Comparison of ENCODE assay signal across 14 cellular contexts in genomic region chr1:173871091-173871490, GRCh38. TPM values are rescaled to one million over a fixed set of nuclear protein-coding genes. Genes with fewer than 3 reads are reported as not detected.
DNase-seq lines count a peak whose midpoint lies in the region; ATAC-seq and TF ChIP-seq lines count a peak whose summit lies in the region.
"Had no signal": no experiment of that assay in that cellular context is flagged by ENCODE, and none has a peak within 500 bp of the region (broad histone marks: within the 10 kb centered on the region; RNA-seq: fewer than 3 reads in every experiment).

No MANE protein-coding gene starts in this region.

- no peaks in the 10 kb centered on the region for H3K9me3 Mint-ChIP-seq in activated T-cell treated with anti-CD3 and anti-CD28 coated beads, Interleukin-2, amount 50 U/mL, for 4 hours
- H3K9me3 Mint-ChIP-seq in activated T-helper 17 cell treated with anti-CD3 and anti-CD28 coated beads, Interleukin-2, amount 50 U/mL, for 72 hours: no peaks in the 10 kb centered on the region
- H3K9me3 Mint-ChIP-seq in stimulated activated memory B cell treated with anti-CD40 and anti-IgM and Interleukin-4, amounts not matched to agents 10 μg/mL and 1 μg/mL and 100 μg/mL, for 72 hours: no peaks in the 10 kb centered on the region
- no peaks in the 10 kb centered on the region for H3K9me3 Mint-ChIP-seq in chondrocyte (ENCODE audit: low read depth)

- peak overlapping the region; percentile 91 for H3K4me3 Mint-ChIP-seq in activated T-cell treated with anti-CD3 and anti-CD28 coated beads, Interleukin-2, amount 50 U/mL, for 4 hours
- H3K4me3 Mint-ChIP-seq in activated T-helper 17 cell treated with anti-CD3 and anti-CD28 coated beads, Interleukin-2, amount 50 U/mL, for 72 hours: peak overlapping the region; percentile 88
- no peak overlapping the region for H3K4me3 Mint-ChIP-seq in stimulated activated memory B cell treated with anti-CD40 and anti-IgM and Interleukin-4, amounts not matched to agents 10 μg/mL and 1 μg/mL and 100 μg/mL, for 72 hours
- no peak overlapping the region for H3K4me3 Mint-ChIP-seq in chondrocyte (ENCODE audit: unreplicated experiment)

- H3K27me3 Mint-ChIP-seq in activated T-cell treated with anti-CD3 and anti-CD28 coated beads, Interleukin-2, amount 50 U/mL, for 4 hours (ENCODE audit: low read depth): no peaks in the 10 kb centered on the region
- H3K27me3 Mint-ChIP-seq in activated T-helper 17 cell treated with anti-CD3 and anti-CD28 coated beads, Interleukin-2, amount 50 U/mL, for 72 hours: no peaks in the 10 kb centered on the region
- no peaks in the 10 kb centered on the region for H3K27me3 Mint-ChIP-seq in stimulated activated memory B cell treated with anti-CD40 and anti-IgM and Interleukin-4, amounts not matched to agents 10 μg/mL and 1 μg/mL and 100 μg/mL, for 72 hours
- H3K27me3 Mint-ChIP-seq in chondrocyte (ENCODE audit: low read depth): no peaks in the 10 kb centered on the region
- H3K27me3 Mint-ChIP-seq: naive B cell had no signal

- DNase-seq in activated T-cell treated with anti-CD3 and anti-CD28 coated beads, Interleukin-2, amount 50 U/mL, for 4 hours: no peak
- DNase-seq in activated T-cell treated with anti-CD3 and anti-CD28 coated beads for 4 hours: no peak
- no peak for DNase-seq in chondrocyte (ENCODE audit: low spot score)
- DNase-seq in stimulated activated CD8-positive, alpha-beta memory T cell treated with anti-CD3 and anti-CD28 coated beads, Interleukin-4, amount 100 ng/mL, for 48 hours: no peak
- DNase-seq: amniotic stem cell, islet precursor cell, naive B cell, NCI-H1436, NCI-H69, transverse colon had no signal

- H3K27ac Mint-ChIP-seq in activated T-helper 17 cell treated with anti-CD3 and anti-CD28 coated beads, Interleukin-2, amount 50 U/mL, for 72 hours: peak overlapping the region; percentile 97
- H3K27ac Mint-ChIP-seq in stimulated activated memory B cell treated with anti-CD40 and anti-IgM and Interleukin-4, amounts not matched to agents 10 μg/mL and 1 μg/mL and 100 μg/mL, for 72 hours: peak overlapping the region; percentile 11
- H3K27ac Mint-ChIP-seq in chondrocyte (ENCODE audit: unreplicated experiment): no peak overlapping the region

- peaks cover 33% of the 10 kb centered on the region for H3K36me3 Mint-ChIP-seq in activated T-cell treated with anti-CD3 and anti-CD28 coated beads, Interleukin-2, amount 50 U/mL, for 4 hours (ENCODE audit: insufficient read depth)
- peaks cover 65% of the 10 kb centered on the region for H3K36me3 Mint-ChIP-seq in activated T-helper 17 cell treated with anti-CD3 and anti-CD28 coated beads, Interleukin-2, amount 50 U/mL, for 72 hours (ENCODE audit: low read depth)
- H3K36me3 Mint-ChIP-seq in stimulated activated memory B cell treated with anti-CD40 and anti-IgM and Interleukin-4, amounts not matched to agents 10 μg/mL and 1 μg/mL and 100 μg/mL, for 72 hours: peaks cover 42% of the 10 kb centered on the region
- H3K36me3 Mint-ChIP-seq in chondrocyte (ENCODE audit: low read depth): peaks cover 25% of the 10 kb centered on the region

- peaks cover 43% of the 10 kb centered on the region for H3K4me1 Mint-ChIP-seq in activated T-cell treated with anti-CD3 and anti-CD28 coated beads, Interleukin-2, amount 50 U/mL, for 4 hours (ENCODE audit: low read depth)
- H3K4me1 Mint-ChIP-seq in activated T-helper 17 cell treated with anti-CD3 and anti-CD28 coated beads, Interleukin-2, amount 50 U/mL, for 72 hours: peaks cover 20% of the 10 kb centered on the region
- H3K4me1 Mint-ChIP-seq in stimulated activated memory B cell treated with anti-CD40 and anti-IgM and Interleukin-4, amounts not matched to agents 10 μg/mL and 1 μg/mL and 100 μg/mL, for 72 hours: peaks cover 37% of the 10 kb centered on the region
- H3K4me1 Mint-ChIP-seq in chondrocyte (ENCODE audit: low read depth): peaks cover 32% of the 10 kb centered on the region

- ATAC-seq in activated T-cell treated with anti-CD3 and anti-CD28 coated beads, Interleukin-2, amount 50 U/mL, for 4 hours: no peak
- no peak for ATAC-seq in activated T-helper 17 cell treated with anti-CD3 and anti-CD28 coated beads, Interleukin-2, amount 50 U/mL, for 72 hours (replicated peaks)
- no peak for ATAC-seq in stimulated activated memory B cell treated with anti-CD40 and anti-IgM and Interleukin-4, amounts not matched to agents 10 μg/mL and 1 μg/mL and 100 μg/mL, for 72 hours
- ATAC-seq: activated CD4-positive, CD25-positive, alpha-beta regulatory T cell treated with anti-CD3 and anti-CD28 coated beads, Interleukin-2, amount 50 U/mL, for 24 hours had no signal

- TF ChIP-seq CTCF in chondrocyte (IDR thresholded peaks at IDR 0.05): no peak

RNA-seq across cellular contexts. Expression of gene ZBTB37, which starts 2.9 kb away (rescaled TPM):
- 1 to 10 TPM; 5.8 to 8.1 (median 7.7) TPM for total RNA-seq in activated T-cell treated with anti-CD3 and anti-CD28 coated beads, Interleukin-2, amount 50 U/mL, for 4 hours
- total RNA-seq in activated T-helper 17 cell treated with anti-CD3 and anti-CD28 coated beads, Interleukin-2, amount 50 U/mL, for 72 hours: 10 to 100 TPM; 10.4 to 14.2 TPM
- total RNA-seq in chondrocyte: 11.0 to 13.8 TPM (median 13.7 TPM) in 3 replicates

RNA-seq across cellular contexts. Expression of gene GAS5, which starts 3.3 kb away (rescaled TPM):
- total RNA-seq in activated T-cell treated with anti-CD3 and anti-CD28 coated beads, Interleukin-2, amount 50 U/mL, for 4 hours: 100 to 1,000 TPM; 836 to 968 (median 925) TPM
- 100 to 1,000 TPM; 646 to 717 TPM for total RNA-seq in activated T-helper 17 cell treated with anti-CD3 and anti-CD28 coated beads, Interleukin-2, amount 50 U/mL, for 72 hours
- 190 to 340 TPM (median 307 TPM) in 3 replicates for total RNA-seq in chondrocyte

RNA-seq across cellular contexts. Expression of gene SERPINC1, which starts 46.0 kb away (rescaled TPM):
- under 1 TPM; 0.34 to 0.96 (median 0.52) TPM for total RNA-seq in activated T-cell treated with anti-CD3 and anti-CD28 coated beads, Interleukin-2, amount 50 U/mL, for 4 hours
- total RNA-seq in activated T-helper 17 cell treated with anti-CD3 and anti-CD28 coated beads, Interleukin-2, amount 50 U/mL, for 72 hours: under 1 TPM; 0.35 to 0.77 TPM
- 0.22 to 0.51 TPM in 2 of 3 replicates, not detected in the other for total RNA-seq in chondrocyte
- total RNA-seq: dermis microvascular lymphatic vessel endothelial cell had no signal

RNA-seq across cellular contexts. Expression of gene CENPL, which starts 46.4 kb away (rescaled TPM):
- total RNA-seq in activated T-cell treated with anti-CD3 and anti-CD28 coated beads, Interleukin-2, amount 50 U/mL, for 4 hours: 10 to 100 TPM; 13.9 to 15.9 (median 15.1) TPM
- 10 to 100 TPM; 25.5 to 33.9 TPM for total RNA-seq in activated T-helper 17 cell treated with anti-CD3 and anti-CD28 coated beads, Interleukin-2, amount 50 U/mL, for 72 hours
- 8.2 to 10.9 TPM (median 9.6 TPM) in 3 replicates for total RNA-seq in chondrocyte

RNA-seq across cellular contexts. Expression of gene DARS2, which starts 46.6 kb away (rescaled TPM):
- 10 to 100 TPM; 30.7 to 38.6 (median 35.5) TPM for total RNA-seq in activated T-cell treated with anti-CD3 and anti-CD28 coated beads, Interleukin-2, amount 50 U/mL, for 4 hours
- total RNA-seq in activated T-helper 17 cell treated with anti-CD3 and anti-CD28 coated beads, Interleukin-2, amount 50 U/mL, for 72 hours: 10 to 100 TPM; 25.8 to 38.5 TPM
- total RNA-seq in chondrocyte: 9.5 to 12.7 TPM (median 9.5 TPM) in 3 replicates

Comparison
In these comparisons a context has a peak if more than half of its experiments do, and no peak if none do; other contexts are left out.
1. H3K4me3 Mint-ChIP-seq: peak in activated T-cell treated with anti-CD3 and anti-CD28 coated beads, Interleukin-2, amount 50 U/mL, for 4 hours (single experiment) and activated T-helper 17 cell treated with anti-CD3 and anti-CD28 coated beads, Interleukin-2, amount 50 U/mL, for 72 hours (single experiment); none in stimulated activated memory B cell treated with anti-CD40 and anti-IgM and Interleukin-4, amounts not matched to agents 10 μg/mL and 1 μg/mL and 100 μg/mL, for 72 hours (single experiment) and chondrocyte (single experiment).